Comparison of ENCODE assay signal across 1 cellular context in genomic region chr5:56350595-56351170, GRCh38.
A peak's percentile ranks its signal among the peaks of the same experiment; 100 is the strongest.
TF ChIP-seq lines count a peak whose summit lies in the region.

No MANE protein-coding gene starts in this region.

TF ChIP-seq in K562, 482 proteins besides CTCF, POLR2A, EP300 and RAD21 (continued from another document):
- TF ChIP-seq MNT (conservative IDR thresholded peaks at IDR 0.05) (no peak), MAFF (IDR thresholded peaks at IDR 0.05; ENCODE audit: low read length) (no peak), RFX7 (CRISPR knock-in tag; IDR thresholded peaks at IDR 0.05) (no peak), NR2F6 (CRISPR knock-in tag; IDR thresholded peaks at IDR 0.05) (no peak), SMAD3 (CRISPR knock-in tag; conservative IDR thresholded peaks at IDR 0.05) (no peak), JUN (IDR thresholded peaks at IDR 0.05; ENCODE audit: borderline replicate concordance, low read depth, low read length) (peak; percentile 58; the same call in 1 of the 2 replicates), JUN (CRISPR knock-in tag; IDR thresholded peaks at IDR 0.05; ENCODE audit: borderline replicate concordance) (no peak), ZNF57 (CRISPR knock-in tag; IDR thresholded peaks at IDR 0.05) (no peak), NKRF (IDR thresholded peaks at IDR 0.05; ENCODE audit: borderline replicate concordance) (no peak), CHD4 (IDR thresholded peaks at IDR 0.05; ENCODE audit: insufficient read depth, insufficient replicate concordance, low read depth, low read length, poor library complexity, severe bottlenecking) (no peak), ATF3 (IDR thresholded peaks at IDR 0.05) (peak; percentile 80), ATF3 (CRISPR knock-in tag; conservative IDR thresholded peaks at IDR 0.05) (no peak), SMARCA4 (IDR thresholded peaks at IDR 0.05) (0 out of 2 replicates have a peak, but pooled peaks have one; percentile 14), TBP (optimal IDR thresholded peaks at IDR 0.05; ENCODE audit: low read depth, low read length) (no peak), RBM34 (IDR thresholded peaks at IDR 0.05; ENCODE audit: borderline replicate concordance, insufficient read depth, low read length) (no peak), JUNB (CRISPR knock-in tag; conservative IDR thresholded peaks at IDR 0.05) (peak; percentile 32; the same call in 1 of the 2 replicates), ZNF780A (CRISPR knock-in tag; IDR thresholded peaks at IDR 0.05) (no peak), NELFE (IDR thresholded peaks at IDR 0.05; ENCODE audit: insufficient read depth, insufficient read length) (no peak), CTBP1 (IDR thresholded peaks at IDR 0.05; ENCODE audit: borderline replicate concordance) (0 out of 2 replicates have a peak, but pooled peaks have one; percentile 12), SNRNP70 (optimal IDR thresholded peaks at IDR 0.05; ENCODE audit: low read depth, low read length) (no peak), HMGN3 (IDR thresholded peaks at IDR 0.05; ENCODE audit: borderline replicate concordance, extremely low read depth, insufficient read length, low read depth, low read length) (no peak), OTX1 (CRISPR knock-in tag; IDR thresholded peaks at IDR 0.05) (no peak), WHSC1 (IDR thresholded peaks at IDR 0.05; ENCODE audit: low read length) (no peak), FOSL1 (tag; conservative IDR thresholded peaks at IDR 0.05) (peak; percentile 89), PHB2 (IDR thresholded peaks at IDR 0.05; ENCODE audit: low read depth) (no peak), E2F6 (IDR thresholded peaks at IDR 0.05; ENCODE audit: borderline replicate concordance in 1 of 2, extremely low read depth in 1 of 2, insufficient read depth in 1 of 2, insufficient read length in 1 of 2, low read depth in 1 of 2, low read length in 1 of 2, poor library complexity in 1 of 2, severe bottlenecking in 1 of 2) (no peak), ADNP (tag; IDR thresholded peaks at IDR 0.05) (no peak), JUND (IDR thresholded peaks at IDR 0.05; ENCODE audit: borderline replicate concordance, low read depth, low read length) (peak; percentile 54), JUND (tag; IDR thresholded peaks at IDR 0.05; ENCODE audit: borderline replicate concordance, low read depth, low read length) (peak; percentile 58; the same call in 1 of the 3 replicates), ZKSCAN8 (CRISPR knock-in tag; IDR thresholded peaks at IDR 0.05) (no peak)
